ENCODE assay signal across 12 cellular contexts in genomic region chr2:19351914-19352697, GRCh38. TPM values are rescaled to one million over a fixed set of nuclear protein-coding genes. Genes with fewer than 3 reads are reported as not detected.
DNase-seq lines count a peak whose midpoint lies in the region; ATAC-seq and TF ChIP-seq lines count a peak whose summit lies in the region.
"Had no signal": no experiment of that assay in that cellular context is flagged by ENCODE, and none has a peak within 500 bp of the region (broad histone marks: within the 10 kb centered on the region; RNA-seq: fewer than 3 reads in every experiment).

No MANE protein-coding gene starts in this region.

- H3K27me3 ChIP-seq in tibial artery: no peaks in the 10 kb centered on the region

- ATAC-seq in left ventricle myocardium superior (no peak), left cardiac atrium (no peak), GM19467 (IDR thresholded peaks at IDR 0.05; ENCODE audit: unreplicated experiment) (no peak)
- ATAC-seq: esophagus mucosa, left lung, Panc1 had no signal

- H3K4me3 ChIP-seq in tibial artery: peak overlapping the region; percentile 25

- peaks cover 0 to 30% (median 18%) of the 10 kb centered on the region in 3 donors for H3K36me3 ChIP-seq in tibial artery

- DNase-seq in left ventricle myocardium superior (peak; percentile 51), left cardiac atrium (no peak), left kidney (ENCODE audit: low read depth, low spot score) (peak; percentile 24), tibial artery (peak in 1 of 2 donors; percentile 78), C1 segment of cervical spinal cord (lab: John Stamatoyannopoulos, UW) (no peak), GDM1 (lab: John Stamatoyannopoulos, UW) (no peak)
- DNase-seq in activated T-cell treated with anti-CD3 and anti-CD28 coated beads, Interleukin-2, amount 50 U/mL, for 48 hours: peak; percentile 21 to 28
- DNase-seq: COR-L47 had no signal

- H3K27ac ChIP-seq in tibial artery: peak overlapping the region; percentile 93 to 96
- H3K27ac ChIP-seq: left lung had no signal

- peaks cover 0 to 45% (median 28%) of the 10 kb centered on the region in 4 donors for H3K4me1 ChIP-seq in tibial artery

- intact Hi-C loops in left ventricle myocardium superior (cut with micrococcal nuclease): no loop called here
- intact Hi-C loops in left cardiac atrium (cut with DNase I): loop anchor here in 1 of 2 donors (10.0 kb wide), 3 partner anchors 317 to 467 kb away; no protein-coding TSS in a partner anchor
- intact Hi-C loops in tibial artery (cut with DNase I; ENCODE audit: low total_unique reads): loop anchor here (10.0 kb wide), 1 partner anchor 383 kb away; no protein-coding TSS in a partner anchor

- TF ChIP-seq CTCF in tibial artery (IDR thresholded peaks at IDR 0.05): no peak

- H3K9me3 ChIP-seq in tibial artery: no peaks in the 10 kb centered on the region
- H3K9me3 ChIP-seq: left lung had no signal

RNA-seq across cellular contexts. Expression of gene OSR1, which starts 6.3 kb away (rescaled TPM):
- total RNA-seq in left ventricle myocardium superior (8.0 TPM), left cardiac atrium (10 to 100 TPM; 59.7 to 67.9 TPM)

Comparison
In these comparisons a context has a peak if more than half of its experiments do, and no peak if none do; other contexts are left out.
1. DNase-seq: peak in left ventricle myocardium superior (single experiment), activated T-cell treated with anti-CD3 and anti-CD28 coated beads, Interleukin-2, amount 50 U/mL, for 48 hours (2 of 2) and left kidney (single experiment); none in left cardiac atrium (single experiment), C1 segment of cervical spinal cord (0 of 14) and GDM1 (single experiment).